In the genomic region with DNA sequence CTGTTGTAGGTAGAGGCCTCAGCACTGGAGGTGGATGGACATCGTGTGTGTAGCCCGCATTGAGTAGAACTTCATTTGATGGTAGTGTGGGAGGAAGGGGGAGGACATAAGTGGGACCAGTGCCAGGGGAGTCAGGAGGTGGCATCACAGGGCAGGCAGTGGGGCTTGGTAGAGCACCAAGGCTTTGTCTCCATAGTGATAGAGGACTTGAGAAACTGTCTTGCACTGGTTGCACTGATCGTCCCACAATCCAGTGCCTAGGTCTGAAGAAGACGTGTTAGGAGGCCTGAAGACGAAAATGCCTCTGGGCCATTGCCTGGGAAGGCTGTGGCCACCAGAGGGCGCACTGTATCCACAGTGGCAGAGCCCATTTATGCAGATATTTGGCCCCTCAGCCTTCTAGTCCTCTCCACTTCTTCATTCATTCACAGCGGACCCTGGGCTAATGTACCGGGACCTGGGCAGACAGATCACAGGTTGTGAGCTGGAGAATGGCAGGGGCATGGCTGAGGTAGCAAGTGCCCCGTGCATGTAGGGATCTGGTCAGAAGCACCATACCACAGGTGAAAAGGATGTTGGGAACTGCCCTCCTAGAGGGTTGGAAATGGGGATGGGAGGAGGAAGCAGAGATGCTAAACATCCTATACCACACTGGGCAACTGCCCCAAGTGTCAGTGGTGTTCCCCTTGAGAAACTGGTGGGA, we compare ENCODE assay signal across 1 cellular context.
TF ChIP-seq lines count a peak whose summit lies in the region.

No MANE protein-coding gene starts in this region.

TF ChIP-seq in liver, 16 proteins besides CTCF, POLR2A, EP300 and RAD21 (continued from another document):
- TF ChIP-seq EGR1 (IDR thresholded peaks at IDR 0.05; ENCODE audit: low read depth in 2 of 2): no peak
- no peak for TF ChIP-seq HNF4A (conservative IDR thresholded peaks at IDR 0.05)
- TF ChIP-seq MAX (IDR thresholded peaks at IDR 0.05): no peak
- no peak for TF ChIP-seq YY1 (IDR thresholded peaks at IDR 0.05)
